21 cellular contexts compared by ENCODE assay signal in genomic region chr9:137467161-137467581, GRCh38. TPM values are rescaled to one million over a fixed set of nuclear protein-coding genes. Genes with fewer than 3 reads are reported as not detected.
DNase-seq lines count a peak whose midpoint lies in the region; FAIRE-seq and TF ChIP-seq lines count a peak whose summit lies in the region.
"Had no signal": no experiment of that assay in that cellular context is flagged by ENCODE, and none has a peak within 500 bp of the region (broad histone marks: within the 10 kb centered on the region; RNA-seq: fewer than 3 reads in every experiment).

No MANE protein-coding gene starts in this region.

- no peak overlapping the region for H2BK12ac ChIP-seq in H1 (ENCODE audit: low read depth, low read length)

- 93% methylated on average over 16 of the region's 16 CpGs; no CpG with 5 or more reads in 1 of the 2 experiments for WGBS in H1 (ENCODE audit: extremely low coverage in 1 of 2, insufficient coverage in 1 of 2, insufficient read length in 1 of 2, insufficient replicate concordance in 2 of 2, low coverage in 1 of 2, low lambda C conversion rate in 2 of 2, missing lambda C conversion rate in 1 of 2), 2 experiments
- 90 to 94% (median 92%) methylated on average over 16 of the region's 16 CpGs for WGBS in ovary, 3 donors

- H3K4me3 ChIP-seq in H1 (ENCODE audit: extremely low read depth in 1 of 4, insufficient read depth in 2 of 4, low read depth in 3 of 4, low read length in 4 of 4) (no peak overlapping the region), ovary (no peak overlapping the region)
- H3K4me3 ChIP-seq: Peyer's patch had no signal

- peaks cover 11% of the 10 kb centered on the region for H3K4me1 Mint-ChIP-seq in activated naive CD4-positive, alpha-beta T cell treated with anti-CD3 and anti-CD28 coated beads, Interleukin-2, amount 10 ng/mL, durations not matched to agents 7 days and 5 days
- peaks cover 8% of the 10 kb centered on the region for H3K4me1 Mint-ChIP-seq in activated naive CD4-positive, alpha-beta T cell treated with anti-CD3 and anti-CD28 coated beads for 36 hours (ENCODE audit: low read depth)

- H2BK20ac ChIP-seq in H1 (ENCODE audit: low read length) = no peak overlapping the region

- H3K36me3 ChIP-seq in H1 (ENCODE audit: control insufficient read depth in 2 of 4, insufficient read depth in 4 of 4, low read length in 3 of 4) = no peaks in the 10 kb centered on the region
- H3K36me3 ChIP-seq in ovary = no peaks in the 10 kb centered on the region
- H3K36me3 ChIP-seq: Peyer's patch had no signal

- no peaks in the 10 kb centered on the region for H3K23me2 ChIP-seq in H1 (ENCODE audit: low read depth, low read length)

- no peak overlapping the region for H2BK120ac ChIP-seq in H1 (replicated peaks; ENCODE audit: low read depth, low read length)

- DNase-seq in activated naive CD4-positive, alpha-beta T cell treated with anti-CD3 and anti-CD28 coated beads, Interleukin-2, amount 10 ng/mL, durations not matched to agents 7 days and 5 days = peak; percentile 10
- DNase-seq in activated naive CD4-positive, alpha-beta T cell treated with anti-CD3 and anti-CD28 coated beads for 36 hours = no peak
- DNase-seq in H1 (ENCODE audit: low read depth in 1 of 2, low spot score in 2 of 2) (no peak), posterior vena cava (ENCODE audit: low spot score) (peak; percentile 66), ovary (no peak), NCI-H524 (lab: John Stamatoyannopoulos, UW) (no peak)
- DNase-seq: 8988T; DMS79 treated with DMSO at 0.1 percent for 48 hours; HFFc6; KBM-7; NCI-H1105; NCI-H2081; NCI-H2171 treated with DMSO at 0.1 percent for 48 hours; NCI-H446; NCI-H69; NK-92 treated with Interleukin-12 subunit alpha and Interleukin-12 subunit beta, amount 100 ng/mL, for 24 hours; SHP77 had no signal

- H3K4me2 ChIP-seq in H1 (ENCODE audit: insufficient read depth in 1 of 2, low read depth in 2 of 2, low read length in 2 of 2) = no peak overlapping the region

- no peaks in the 10 kb centered on the region for H3K9me3 Mint-ChIP-seq in activated naive CD4-positive, alpha-beta T cell treated with anti-CD3 and anti-CD28 coated beads, Interleukin-2, amount 10 ng/mL, durations not matched to agents 7 days and 5 days
- H3K9me3 Mint-ChIP-seq in activated naive CD4-positive, alpha-beta T cell treated with anti-CD3 and anti-CD28 coated beads for 36 hours = no peaks in the 10 kb centered on the region
- H3K9me3 Mint-ChIP-seq: HFFc6 had no signal

- H3K79me1 ChIP-seq in H1 (ENCODE audit: low read depth, low read length) = no peaks in the 10 kb centered on the region

- TF ChIP-seq EP300 in H1 (IDR thresholded peaks at IDR 0.05; ENCODE audit: borderline replicate concordance in 1 of 2, low read depth in 2 of 2, low read length in 2 of 2) (no peak), ovary (IDR thresholded peaks at IDR 0.05) (no peak)

- CTCF ChIA-PET in activated naive CD4-positive, alpha-beta T cell treated with anti-CD3 and anti-CD28 coated beads, Interleukin-2, amount 10 ng/mL, durations not matched to agents 7 days and 5 days (lab: Charles Lee) = no interaction called here
- CTCF ChIA-PET in activated naive CD4-positive, alpha-beta T cell treated with anti-CD3 and anti-CD28 coated beads for 36 hours (lab: Charles Lee) = no interaction called here
- CTCF ChIA-PET in H1 (lab: Charles Lee; ENCODE audit: partially characterized antibody) = no interaction called here

- H2BK15ac ChIP-seq in H1 (ENCODE audit: low read length) = no peak overlapping the region

- H3K27ac ChIP-seq in H1 (ENCODE audit: low read depth, low read length) = no peak overlapping the region
- no peak overlapping the region for H3K27ac ChIP-seq in ovary
- H3K27ac ChIP-seq: Peyer's patch had no signal

- no peak overlapping the region for H3K27ac Mint-ChIP-seq in activated naive CD4-positive, alpha-beta T cell treated with anti-CD3 and anti-CD28 coated beads, Interleukin-2, amount 10 ng/mL, durations not matched to agents 7 days and 5 days
- H3K27ac Mint-ChIP-seq in activated naive CD4-positive, alpha-beta T cell treated with anti-CD3 and anti-CD28 coated beads for 36 hours = no peak overlapping the region
- H3K27ac Mint-ChIP-seq: HFFc6 had no signal

- TF ChIP-seq POLR2A in H1 (IDR thresholded peaks at IDR 0.05; ENCODE audit: control extremely low read depth in 1 of 2, low read depth in 2 of 2, low read length in 2 of 2) (no peak), ovary (IDR thresholded peaks at IDR 0.05) (no peak)

- peaks cover 0 to 2% of the 10 kb centered on the region in 2 experiments for H4K20me1 ChIP-seq in H1 (replicated peaks in 1 of 2; ENCODE audit: control insufficient read depth in 1 of 2, insufficient read depth in 2 of 2, low read length in 2 of 2)

- no peak overlapping the region for H4K5ac ChIP-seq in H1 (ENCODE audit: insufficient read length, low read depth, low read length)

- no peak for FAIRE-seq in H1 (lab: Jason Lieb, UNC)
- FAIRE-seq: H54 had no signal

- TF ChIP-seq CTCF in H1 (IDR thresholded peaks at IDR 0.05; ENCODE audit: control extremely low read depth in 1 of 3, insufficient read depth in 1 of 3, low read depth in 1 of 3, low read length in 3 of 3) = no peak
- TF ChIP-seq CTCF in ovary (IDR thresholded peaks at IDR 0.05) = no peak

- H3K14ac ChIP-seq in H1 (ENCODE audit: insufficient read length) = no peak overlapping the region

- no peak overlapping the region for H3K4ac ChIP-seq in H1 (replicated peaks; ENCODE audit: insufficient read length, low read depth, low read length)

- H3K9ac ChIP-seq in H1 (replicated peaks in 1 of 4; ENCODE audit: extremely low read depth in 1 of 4, low read depth in 3 of 4, low read length in 3 of 4) = no peak overlapping the region

- no peak for TF ChIP-seq RAD21 in H1 (IDR thresholded peaks at IDR 0.05 in 1 of 2, conservative IDR thresholded peaks at IDR 0.05 in 1 of 2; ENCODE audit: low read depth in 2 of 2, low read length in 2 of 2)

- H3K9me3 ChIP-seq in H1 (ENCODE audit: insufficient read depth in 2 of 2, low read depth in 1 of 2, low read length in 1 of 2) (no peaks in the 10 kb centered on the region; a peak in 1 of 4 replicates), ovary (no peaks in the 10 kb centered on the region)
- H3K9me3 ChIP-seq: Peyer's patch had no signal

- H2BK5ac ChIP-seq in H1 (ENCODE audit: low read depth, low read length) = no peak overlapping the region

- H3K36me3 Mint-ChIP-seq in activated naive CD4-positive, alpha-beta T cell treated with anti-CD3 and anti-CD28 coated beads, Interleukin-2, amount 10 ng/mL, durations not matched to agents 7 days and 5 days = no peaks in the 10 kb centered on the region
- peaks cover 4% of the 10 kb centered on the region for H3K36me3 Mint-ChIP-seq in activated naive CD4-positive, alpha-beta T cell treated with anti-CD3 and anti-CD28 coated beads for 36 hours (ENCODE audit: low read depth)
- H3K36me3 Mint-ChIP-seq: CD14-positive monocyte had no signal

- no peak overlapping the region for H2AK5ac ChIP-seq in H1 (ENCODE audit: low read depth, low read length)

- intact Hi-C loops in activated naive CD4-positive, alpha-beta T cell treated with anti-CD3 and anti-CD28 coated beads for 36 hours (cut with micrococcal nuclease) = no loop called here
- intact Hi-C loops in posterior vena cava (cut with DNase I) (no loop called here), ovary (cut with DNase I) (no loop called here)

- no peak overlapping the region for H3K56ac ChIP-seq in H1 (replicated peaks; ENCODE audit: insufficient read length, low read depth, low read length)

- H3K27me3 ChIP-seq in H1 (replicated peaks in 1 of 4; ENCODE audit: control insufficient read depth in 3 of 4, extremely low read depth in 1 of 4, insufficient read depth in 3 of 4, low read length in 3 of 4) = peaks cover 0 to 11% (median 7%) of the 10 kb centered on the region in 4 experiments; a peak in 5 of 7 replicates
- no peaks in the 10 kb centered on the region for H3K27me3 ChIP-seq in ovary
- H3K27me3 ChIP-seq: Peyer's patch had no signal

- no peak overlapping the region for H2AFZ ChIP-seq in H1 (ENCODE audit: low read length)

- H3K23ac ChIP-seq in H1 (ENCODE audit: insufficient read length) = no peak overlapping the region

- no peak overlapping the region for H3K4me3 Mint-ChIP-seq in activated naive CD4-positive, alpha-beta T cell treated with anti-CD3 and anti-CD28 coated beads, Interleukin-2, amount 10 ng/mL, durations not matched to agents 7 days and 5 days
- no peak overlapping the region for H3K4me3 Mint-ChIP-seq in activated naive CD4-positive, alpha-beta T cell treated with anti-CD3 and anti-CD28 coated beads for 36 hours
- H3K4me3 Mint-ChIP-seq: CD14-positive monocyte, HFFc6 had no signal

- H3K4me1 ChIP-seq in H1 (replicated peaks in 1 of 4; ENCODE audit: control insufficient read depth in 3 of 4, insufficient read depth in 4 of 4, low read length in 3 of 4) (peaks cover 0 to under 1% (median 0%) of the 10 kb centered on the region in 4 experiments; a peak in 2 of 7 replicates), ovary (ENCODE audit: insufficient read depth) (no peaks in the 10 kb centered on the region)

- H4K8ac ChIP-seq in H1 (ENCODE audit: extremely low read depth, insufficient read depth, low read length) = peak overlapping the region; percentile 79; the same call in 1 of the 2 replicates

- peaks cover 44% of the 10 kb centered on the region for H3K27me3 Mint-ChIP-seq in activated naive CD4-positive, alpha-beta T cell treated with anti-CD3 and anti-CD28 coated beads, Interleukin-2, amount 10 ng/mL, durations not matched to agents 7 days and 5 days
- H3K27me3 Mint-ChIP-seq in activated naive CD4-positive, alpha-beta T cell treated with anti-CD3 and anti-CD28 coated beads for 36 hours (ENCODE audit: low read depth) = no peaks in the 10 kb centered on the region

- no peak overlapping the region for H3K18ac ChIP-seq in H1 (ENCODE audit: extremely low read depth, low read length)

- no peaks in the 10 kb centered on the region for H3K79me2 ChIP-seq in H1 (ENCODE audit: control insufficient read depth in 1 of 2, insufficient read depth in 2 of 2, low read length in 2 of 2)

- POLR2A ChIA-PET in H1 (lab: Charles Lee; ENCODE audit: partially characterized antibody) = no interaction called here

- no peak overlapping the region for H4K91ac ChIP-seq in H1 (replicated peaks; ENCODE audit: insufficient read length, low read length)

RNA-seq across cellular contexts. Expression of gene NSMF, which starts 8.0 kb away (rescaled TPM):
- 10 to 100 TPM; 33.2 to 35.7 TPM for total RNA-seq in activated naive CD4-positive, alpha-beta T cell treated with anti-CD3 and anti-CD28 coated beads for 36 hours
- total RNA-seq in H1 (2021; fragmentation: NEBNext Ultra II Directional; extraction: Animal tissue kit (Norgen Biotek cat#: 25700)) = 55.5 and 56.7 TPM in 2 replicates
- polyA plus RNA-seq in H1 (2011; rRNA removed) = 65.1 and 90.8 TPM in 2 replicates
- 65.8 TPM for polyA plus RNA-seq in H1 (2011; cell fraction: cytosol; rRNA removed)
- 223 TPM for polyA plus RNA-seq in H1 (2011; cell fraction: nucleus; rRNA removed)
- polyA plus RNA-seq in H1 (2012, experiment 1 of 2) = 31.7 to 60.6 TPM (median 47.9 TPM) in 4 replicates
- polyA plus RNA-seq in H1 (2012, experiment 2 of 2) = 42.0 TPM
- polyA plus RNA-seq in H1 (2013, experiment 1 of 2) = 39.5 TPM
- polyA plus RNA-seq in H1 (2013, experiment 2 of 2) = 37.5 TPM
- 23.1 and 28.8 TPM in 2 replicates for polyA minus RNA-seq in H1 (2011; rRNA and poly(A)+ RNA removed)
- polyA minus RNA-seq in H1 (2011; cell fraction: cytosol; rRNA and poly(A)+ RNA removed) = 32.0 TPM
- polyA minus RNA-seq in H1 (2011; cell fraction: nucleus; rRNA and poly(A)+ RNA removed) = 41.2 TPM
- 10 to 100 TPM; 47.6 to 55.5 TPM for total RNA-seq in posterior vena cava
- 10 to 100 TPM; 22.9 to 50.3 (median 35.4) TPM for total RNA-seq in ovary
- polyA plus RNA-seq in ovary = 10 to 100 TPM; 24.0 to 29.5 TPM

RNA-seq across cellular contexts. Expression of gene ENTPD8, which starts 26.0 kb away (rescaled TPM):
- total RNA-seq in activated naive CD4-positive, alpha-beta T cell treated with anti-CD3 and anti-CD28 coated beads for 36 hours = not detected
- total RNA-seq in H1 (2021; fragmentation: NEBNext Ultra II Directional; extraction: Animal tissue kit (Norgen Biotek cat#: 25700)) = 0.33 and 0.48 TPM in 2 replicates
- polyA plus RNA-seq in H1 (2011; rRNA removed) = 0.51 and 1.1 TPM in 2 replicates
- 0.69 TPM for polyA plus RNA-seq in H1 (2011; cell fraction: cytosol; rRNA removed)
- polyA plus RNA-seq in H1 (2011; cell fraction: nucleus; rRNA removed) = 6.1 TPM
- 0.39 to 1.0 TPM (median 0.86 TPM) in 4 replicates for polyA plus RNA-seq in H1 (2012, experiment 1 of 2)
- polyA plus RNA-seq in H1 (2012, experiment 2 of 2) = 0.30 TPM
- 0.45 TPM for polyA plus RNA-seq in H1 (2013, experiment 1 of 2)
- polyA plus RNA-seq in H1 (2013, experiment 2 of 2) = 0.40 TPM
- polyA minus RNA-seq in H1 (2011; rRNA and poly(A)+ RNA removed) = 0.12 TPM in 1 of 2 replicates, not detected in the other
- polyA minus RNA-seq in H1 (2011; cell fraction: cytosol; rRNA and poly(A)+ RNA removed) = not detected
- 0.40 TPM for polyA minus RNA-seq in H1 (2011; cell fraction: nucleus; rRNA and poly(A)+ RNA removed)
- total RNA-seq in posterior vena cava = not detected
- under 1 TPM in 5 of 7 donors, not detected in 2; 0.10 to 0.57 (median 0.24) TPM for total RNA-seq in ovary
- polyA plus RNA-seq in ovary = under 1 TPM in 1 of 2 donors, not detected in 1; 0.11 TPM
- total RNA-seq: HFFc6 had no signal
- polyA plus RNA-seq: AG04450, CD14-positive monocyte had no signal

RNA-seq across cellular contexts. Expression of gene NOXA1, which starts 44.0 kb away (rescaled TPM):
- total RNA-seq in activated naive CD4-positive, alpha-beta T cell treated with anti-CD3 and anti-CD28 coated beads for 36 hours = 1 to 10 TPM; 1.0 to 1.2 TPM
- 0.34 and 0.55 TPM in 2 replicates for total RNA-seq in H1 (2021; fragmentation: NEBNext Ultra II Directional; extraction: Animal tissue kit (Norgen Biotek cat#: 25700))
- polyA plus RNA-seq in H1 (2011; rRNA removed) (0.91 and 1.5 TPM in 2 replicates), ovary (1 to 10 TPM in 1 of 2 donors, not detected in 1; 7.1 TPM)
- 1.3 TPM for polyA plus RNA-seq in H1 (2011; cell fraction: cytosol; rRNA removed)
- 4.7 TPM for polyA plus RNA-seq in H1 (2011; cell fraction: nucleus; rRNA removed)
- 0.41 to 1.2 TPM (median 0.88 TPM) in 4 replicates for polyA plus RNA-seq in H1 (2012, experiment 1 of 2)
- polyA plus RNA-seq in H1 (2012, experiment 2 of 2) = 0.25 TPM
- polyA plus RNA-seq in H1 (2013, experiment 1 of 2) = 0.53 TPM
- polyA plus RNA-seq in H1 (2013, experiment 2 of 2) = 0.44 TPM
- polyA minus RNA-seq in H1 (2011; rRNA and poly(A)+ RNA removed) = not detected in 2 replicates
- polyA minus RNA-seq in H1 (2011; cell fraction: cytosol; rRNA and poly(A)+ RNA removed) = 0.81 TPM
- 1.5 TPM for polyA minus RNA-seq in H1 (2011; cell fraction: nucleus; rRNA and poly(A)+ RNA removed)
- total RNA-seq in posterior vena cava (1 to 10 TPM; 2.0 to 2.7 TPM), ovary (10 to 100 TPM in 5 of 7 donors, 1 to 10 TPM in 2; 8.5 to 18.5 (median 13.8) TPM)

RNA-seq across cellular contexts. Expression of gene EXD3, which starts 44.2 kb away (rescaled TPM):
- total RNA-seq in activated naive CD4-positive, alpha-beta T cell treated with anti-CD3 and anti-CD28 coated beads for 36 hours = 10 to 100 TPM; 11.2 to 12.7 TPM
- 7.0 and 7.2 TPM in 2 replicates for total RNA-seq in H1 (2021; fragmentation: NEBNext Ultra II Directional; extraction: Animal tissue kit (Norgen Biotek cat#: 25700))
- polyA plus RNA-seq in H1 (2011; rRNA removed) = 9.4 and 12.7 TPM in 2 replicates
- polyA plus RNA-seq in H1 (2011; cell fraction: cytosol; rRNA removed) = 11.1 TPM
- 40.6 TPM for polyA plus RNA-seq in H1 (2011; cell fraction: nucleus; rRNA removed)
- 4.4 to 11.7 TPM (median 10.6 TPM) in 4 replicates for polyA plus RNA-seq in H1 (2012, experiment 1 of 2)
- 6.7 TPM for polyA plus RNA-seq in H1 (2012, experiment 2 of 2)
- 5.3 TPM for polyA plus RNA-seq in H1 (2013, experiment 1 of 2)
- 4.9 TPM for polyA plus RNA-seq in H1 (2013, experiment 2 of 2)
- polyA minus RNA-seq in H1 (2011; rRNA and poly(A)+ RNA removed) = 2.7 and 6.9 TPM in 2 replicates
- polyA minus RNA-seq in H1 (2011; cell fraction: cytosol; rRNA and poly(A)+ RNA removed) = 6.4 TPM
- polyA minus RNA-seq in H1 (2011; cell fraction: nucleus; rRNA and poly(A)+ RNA removed) = 11.7 TPM
- 10 to 100 TPM; 13.9 to 14.6 TPM for total RNA-seq in posterior vena cava
- total RNA-seq in ovary = 10 to 100 TPM; 19.5 to 30.6 (median 26.2) TPM
- 10 to 100 TPM in 1 of 2 donors, 1 to 10 TPM in 1; 1.0 to 19.4 TPM for polyA plus RNA-seq in ovary

Comparison
In these comparisons a context has a peak if more than half of its experiments do, and no peak if none do; other contexts are left out.
1. DNase-seq: peak in activated naive CD4-positive, alpha-beta T cell treated with anti-CD3 and anti-CD28 coated beads, Interleukin-2, amount 10 ng/mL, durations not matched to agents 7 days and 5 days (single experiment) and posterior vena cava (single experiment); none in activated naive CD4-positive, alpha-beta T cell treated with anti-CD3 and anti-CD28 coated beads for 36 hours (single experiment), H1 (0 of 2), ovary (0 of 5) and NCI-H524 (0 of 2).